8 cellular contexts compared by ENCODE assay signal in genomic region chr1:207050428-207050767, GRCh38. TPM values are rescaled to one million over a fixed set of nuclear protein-coding genes. Genes with fewer than 3 reads are reported as not detected.
DNase-seq lines count a peak whose midpoint lies in the region; ATAC-seq and TF ChIP-seq lines count a peak whose summit lies in the region.

No MANE protein-coding gene starts in this region.

- H3K79me2 ChIP-seq in GM23248 (ENCODE audit: insufficient read depth) (peaks cover 53% of the 10 kb centered on the region), neural progenitor cell (ENCODE audit: low read depth) (peaks cover 51% of the 10 kb centered on the region)

- H3K27me3 Mint-ChIP-seq in neural progenitor cell (ENCODE audit: insufficient read depth, low read depth) = peaks cover 11% of the 10 kb centered on the region

- peak overlapping the region; percentile 95 for H3K4me3 Mint-ChIP-seq in neural progenitor cell

- TF ChIP-seq CTCF in neural progenitor cell (IDR thresholded peaks at IDR 0.05) = no peak

- peak overlapping the region; percentile 97 for H3K27ac Mint-ChIP-seq in neural progenitor cell

- 0 to 2% methylated on average over 11 of the region's 11 CpGs for WGBS in GM23248 (ENCODE audit: low coverage in 1 of 2, low lambda C conversion rate in 2 of 2, missing lambda C conversion rate in 2 of 2), 2 experiments

- H3K9me2 ChIP-seq in GM23248 (ENCODE audit: insufficient read depth) = no peaks in the 10 kb centered on the region

- H3K36me3 ChIP-seq in GM23248 (ENCODE audit: low read depth) = peaks cover 28% of the 10 kb centered on the region
- peaks cover 36% of the 10 kb centered on the region for H3K36me3 ChIP-seq in SK-N-MC (ENCODE audit: insufficient read depth, low read length)
- peaks cover 4% of the 10 kb centered on the region for H3K36me3 ChIP-seq in endocrine pancreas (ENCODE audit: control insufficient read depth, insufficient read depth, low read length)
- no peaks in the 10 kb centered on the region for H3K36me3 ChIP-seq in neural progenitor cell

- H4K20me1 ChIP-seq in GM23248 (ENCODE audit: insufficient read depth) (no peaks in the 10 kb centered on the region; the same call in 1 of the 2 replicates), neural progenitor cell (ENCODE audit: low read depth) (peaks cover 37% of the 10 kb centered on the region)

- H3K9me3 Mint-ChIP-seq in neural progenitor cell = no peaks in the 10 kb centered on the region

- no peaks in the 10 kb centered on the region for H3K27me3 ChIP-seq in GM23248 (replicated peaks; ENCODE audit: insufficient read depth)
- H3K27me3 ChIP-seq in endocrine pancreas (ENCODE audit: control insufficient read depth, insufficient read depth, low read length) = no peaks in the 10 kb centered on the region
- peaks cover 14% of the 10 kb centered on the region for H3K27me3 ChIP-seq in neural progenitor cell

- DNase-seq in GM23248 = no peak
- no peak for DNase-seq in SK-N-MC (ENCODE audit: low read depth, low spot score)
- peak; percentile 72 for DNase-seq in neural progenitor cell (ENCODE audit: low spot score)
- DNase-seq in activated CD8-positive, alpha-beta memory T cell treated with anti-CD3 and anti-CD28 coated beads, Interleukin-2, amount 50 U/mL, for 4 hours = no peak
- no peak for DNase-seq in NCI-H226

- peak overlapping the region; percentile 96 for H2AFZ ChIP-seq in GM23248
- peak overlapping the region; percentile 87 for H2AFZ ChIP-seq in neural progenitor cell (replicated peaks)

- H3K4me1 Mint-ChIP-seq in neural progenitor cell = peaks cover 42% of the 10 kb centered on the region

- in situ Hi-C loops in GM23248 (cut with MboI) = no loop called here

- H3F3A ChIP-seq in GM23248 (ENCODE audit: insufficient read depth) (peaks cover 24% of the 10 kb centered on the region), neural progenitor cell (ENCODE audit: low read depth) (peaks cover 27% of the 10 kb centered on the region)

- H3K27ac ChIP-seq in GM23248 (peak overlapping the region; percentile 94), SK-N-MC (peak overlapping the region; percentile 78), neural progenitor cell (peak overlapping the region; percentile 89)

- H3K9me3 ChIP-seq in GM23248 (ENCODE audit: low read depth) = no peaks in the 10 kb centered on the region
- H3K9me3 ChIP-seq in SK-N-MC (ENCODE audit: low read depth, low read length) = no peaks in the 10 kb centered on the region
- no peaks in the 10 kb centered on the region for H3K9me3 ChIP-seq in endocrine pancreas (ENCODE audit: control insufficient read depth, low read length)
- no peaks in the 10 kb centered on the region for H3K9me3 ChIP-seq in neural progenitor cell (ENCODE audit: low read depth)

- H3K4me2 ChIP-seq in GM23248 (ENCODE audit: unreplicated experiment) (peak overlapping the region; percentile 86), neural progenitor cell (peak overlapping the region; percentile 89)

- H3K4me1 ChIP-seq in GM23248 (ENCODE audit: insufficient read depth) (peaks cover 42% of the 10 kb centered on the region), endocrine pancreas (ENCODE audit: control insufficient read depth, insufficient read depth, low read length) (peaks cover 43% of the 10 kb centered on the region), neural progenitor cell (peaks cover 28% of the 10 kb centered on the region)

- peak overlapping the region; percentile 93 for H3K9ac ChIP-seq in GM23248
- H3K9ac ChIP-seq in SK-N-MC (ENCODE audit: insufficient read length) = peak overlapping the region; percentile 91
- H3K9ac ChIP-seq in endocrine pancreas (ENCODE audit: control insufficient read depth, insufficient read depth, low read length) = peak overlapping the region; percentile 100
- H3K9ac ChIP-seq in neural progenitor cell = peak overlapping the region; percentile 87

- H3K36me3 Mint-ChIP-seq in neural progenitor cell = peaks cover 13% of the 10 kb centered on the region

- no peak for ATAC-seq in GM21390 (IDR thresholded peaks at IDR 0.05; ENCODE audit: unreplicated experiment)
- ATAC-seq in HG03196 (IDR thresholded peaks at IDR 0.05; ENCODE audit: unreplicated experiment) = no peak

- H3K4me3 ChIP-seq in GM23248 = peak overlapping the region; percentile 98
- peak overlapping the region; percentile 91 for H3K4me3 ChIP-seq in SK-N-MC
- H3K4me3 ChIP-seq in endocrine pancreas (ENCODE audit: control insufficient read depth, insufficient read depth, low read length) = peak overlapping the region; percentile 100
- peak overlapping the region; percentile 69 for H3K4me3 ChIP-seq in neural progenitor cell

RNA-seq across cellular contexts. Expression of gene YOD1, which starts 0.6 kb away (rescaled TPM):
- total RNA-seq in GM23248 (2014; rRNA removed; shearing (Covaris generic)) = 6.7 and 7.8 TPM in 2 replicates
- 2.4 TPM in 2 replicates for polyA plus RNA-seq in GM23248 (2016; fragmentation: Nextera tagmentation; extraction: Ambion mirVana)
- total RNA-seq in neural progenitor cell (ENCODE audit: low replicate concordance) = 17.7 and 27.0 TPM in 2 replicates

RNA-seq across cellular contexts. Expression of gene PFKFB2, which starts 2.7 kb away (rescaled TPM):
- 3.7 and 4.2 TPM in 2 replicates for total RNA-seq in GM23248 (2014; rRNA removed; shearing (Covaris generic))
- polyA plus RNA-seq in GM23248 (2016; fragmentation: Nextera tagmentation; extraction: Ambion mirVana) = 1.2 and 1.6 TPM in 2 replicates
- total RNA-seq in neural progenitor cell (ENCODE audit: low replicate concordance) = 6.0 and 10.0 TPM in 2 replicates

RNA-seq across cellular contexts. Expression of gene C1orf116, which starts 17.8 kb away (rescaled TPM):
- not detected in 2 replicates for total RNA-seq in GM23248 (2014; rRNA removed; shearing (Covaris generic))
- polyA plus RNA-seq in GM23248 (2016; fragmentation: Nextera tagmentation; extraction: Ambion mirVana) = not detected in 2 replicates
- 0.04 and 0.56 TPM in 2 replicates for total RNA-seq in neural progenitor cell (ENCODE audit: low replicate concordance)

RNA-seq across cellular contexts. Expression of gene C4BPB, which starts 38.3 kb away (rescaled TPM):
- not detected in 2 replicates for total RNA-seq in GM23248 (2014; rRNA removed; shearing (Covaris generic))
- not detected in 2 replicates for polyA plus RNA-seq in GM23248 (2016; fragmentation: Nextera tagmentation; extraction: Ambion mirVana)
- total RNA-seq in neural progenitor cell (ENCODE audit: low replicate concordance) = not detected in 2 replicates

RNA-seq across cellular contexts. Expression of gene C4BPA, which starts 53.6 kb away (rescaled TPM):
- total RNA-seq in GM23248 (2014; rRNA removed; shearing (Covaris generic)) = not detected in 2 replicates
- polyA plus RNA-seq in GM23248 (2016; fragmentation: Nextera tagmentation; extraction: Ambion mirVana) = not detected in 2 replicates
- total RNA-seq in neural progenitor cell (ENCODE audit: low replicate concordance) = 0.06 TPM in 1 of 2 replicates, not detected in the other
